ENCODE assay signal across 22 cellular contexts in genomic region chr17:75073618-75074047, GRCh38. TPM values are rescaled to one million over a fixed set of nuclear protein-coding genes. Genes with fewer than 3 reads are reported as not detected.
DNase-seq lines count a peak whose midpoint lies in the region; ATAC-seq and TF ChIP-seq lines count a peak whose summit lies in the region.
"Had no signal": no experiment of that assay in that cellular context is flagged by ENCODE, and none has a peak within 500 bp of the region (broad histone marks: within the 10 kb centered on the region; RNA-seq: fewer than 3 reads in every experiment).

No MANE protein-coding gene starts in this region.

- H3K14ac ChIP-seq in IMR-90 (replicated peaks; ENCODE audit: low read depth, low read length) = no peak overlapping the region

- 96% methylated on average over 4 of the region's 5 CpGs; no CpG with 5 or more reads in 1 of the 2 experiments for WGBS in IMR-90 (ENCODE audit: extremely low coverage in 2 of 2, insufficient read length in 1 of 2), 2 experiments
- 71% methylated on average over 4 of the region's 5 CpGs; no CpG with 5 or more reads in 1 of the 2 donors for WGBS in gastroesophageal sphincter (ENCODE audit: low coverage in 1 of 2), 2 donors
- WGBS in tibial nerve, 2 donors = 72 to 74% methylated on average over 5 of the region's 5 CpGs

- H3K4me2 ChIP-seq in IMR-90 (ENCODE audit: low read depth, low read length) = no peak overlapping the region

- H3K23ac ChIP-seq in IMR-90 (ENCODE audit: low read depth, low read length) = no peak overlapping the region

- dilution Hi-C loops in IMR-90 (cut with HindIII; ENCODE audit: low sequenced_read_pairs, unreplicated experiment) = no loop called here

- CTCF ChIA-PET in IMR-90 (lab: Yijun Ruan, JAX) = interaction anchor here (0.6 to 1.1 kb wide), 3 partner anchors 12 to 40 kb away, joined by 3 to 8 read pairs (median 4); no protein-coding TSS in a partner anchor

- H3K36me3 ChIP-seq in IMR-90 (ENCODE audit: control insufficient read depth, insufficient read depth, low read length) (no peaks in the 10 kb centered on the region), gastroesophageal sphincter (no peaks in the 10 kb centered on the region), rectal smooth muscle tissue (ENCODE audit: control insufficient read depth, insufficient read depth, low read length) (no peaks in the 10 kb centered on the region), tibial nerve (no peaks in the 10 kb centered on the region)
- H3K36me3 ChIP-seq: heart right ventricle, neutrophil had no signal

- H3K4me3 ChIP-seq in IMR-90 (ENCODE audit: insufficient read depth, low read depth, low read length) (no peak overlapping the region), gastroesophageal sphincter (no peak overlapping the region), rectal smooth muscle tissue (ENCODE audit: low read length) (no peak overlapping the region), tibial nerve (no peak overlapping the region)
- H3K4me3 ChIP-seq: heart right ventricle, skin epidermis had no signal

- POLR2A ChIA-PET in IMR-90 (lab: Charles Lee; ENCODE audit: unreplicated experiment) = no interaction called here

- in situ Hi-C loops in IMR-90 (cut with MboI; ENCODE audit: low sequenced_read_pairs) = loop anchor here (25.0 kb wide), 1 partner anchor 339 kb away; the partner anchor contains the start of gene GRB2

- no peak overlapping the region for H3K18ac ChIP-seq in IMR-90 (ENCODE audit: low read depth, low read length)

- no peak overlapping the region for H2BK20ac ChIP-seq in IMR-90 (ENCODE audit: low read depth, low read length)

- no peak overlapping the region for H3K27ac ChIP-seq in IMR-90 (ENCODE audit: insufficient read depth, low read length)
- H3K27ac ChIP-seq in gastroesophageal sphincter = peak overlapping the region in 2 of 4 donors; percentile 11 to 35
- H3K27ac ChIP-seq in rectal smooth muscle tissue (ENCODE audit: low read depth, low read length) = peak overlapping the region; percentile 62
- no peak overlapping the region for H3K27ac ChIP-seq in tibial nerve

- peaks cover 11% of the 10 kb centered on the region for H3K4me1 ChIP-seq in IMR-90 (ENCODE audit: control insufficient read depth, insufficient read depth, low read length)
- peaks cover 0 to 20% (median 5%) of the 10 kb centered on the region in 3 donors for H3K4me1 ChIP-seq in gastroesophageal sphincter
- H3K4me1 ChIP-seq in rectal smooth muscle tissue (ENCODE audit: control insufficient read depth, insufficient read depth, low read length) = peaks cover 3% of the 10 kb centered on the region
- H3K4me1 ChIP-seq in tibial nerve = peaks cover 0 to 24% (median 12%) of the 10 kb centered on the region in 4 donors

- H3K9me1 ChIP-seq in IMR-90 (ENCODE audit: insufficient read depth, low read length) = peaks cover 7% of the 10 kb centered on the region

- TF ChIP-seq EP300 in gastroesophageal sphincter (IDR thresholded peaks at IDR 0.05) = no peak
- TF ChIP-seq EP300 in tibial nerve (IDR thresholded peaks at IDR 0.05) = peak in 1 of 2 donors; percentile 15

- H3K9me3 ChIP-seq in IMR-90 (ENCODE audit: control insufficient read depth, insufficient read depth, low read length) = no peaks in the 10 kb centered on the region
- no peaks in the 10 kb centered on the region for H3K9me3 ChIP-seq in gastroesophageal sphincter
- H3K9me3 ChIP-seq in tibial nerve = no peaks in the 10 kb centered on the region
- H3K9me3 ChIP-seq: Caco-2, heart right ventricle, neutrophil had no signal

- no peak overlapping the region for H3K56ac ChIP-seq in IMR-90 (ENCODE audit: extremely low read depth, insufficient read depth, low read length)

- no peaks in the 10 kb centered on the region for H3K27me3 ChIP-seq in IMR-90 (ENCODE audit: control insufficient read depth, insufficient read depth, low read length)
- no peaks in the 10 kb centered on the region for H3K27me3 ChIP-seq in gastroesophageal sphincter
- H3K27me3 ChIP-seq in rectal smooth muscle tissue (ENCODE audit: control insufficient read depth, insufficient read depth, low read length) = no peaks in the 10 kb centered on the region
- no peaks in the 10 kb centered on the region for H3K27me3 ChIP-seq in tibial nerve
- H3K27me3 ChIP-seq: heart right ventricle, neutrophil had no signal

- intact Hi-C loops in IMR-90 (cut with micrococcal nuclease) = loop anchor here (5.0 kb wide), 1 partner anchor 34 kb away; the partner anchor contains the start of gene ARMC7

- H2AK5ac ChIP-seq in IMR-90 (ENCODE audit: low read depth, low read length) = no peak overlapping the region

- peak overlapping the region; percentile 15 for H2AK9ac ChIP-seq in IMR-90 (replicated peaks; ENCODE audit: low read depth, low read length, poor library complexity)

- H3K9ac ChIP-seq in IMR-90 (ENCODE audit: low read depth, low read length) = no peak overlapping the region
- no peak overlapping the region for H3K9ac ChIP-seq in rectal smooth muscle tissue (ENCODE audit: low read length)

- TF ChIP-seq POLR2A in IMR-90 (IDR thresholded peaks at IDR 0.05; ENCODE audit: low read depth, low read length) = no peak
- TF ChIP-seq POLR2A in gastroesophageal sphincter (IDR thresholded peaks at IDR 0.05) = no peak
- TF ChIP-seq POLR2A in tibial nerve (IDR thresholded peaks at IDR 0.05) = no peak

- H4K91ac ChIP-seq in IMR-90 (ENCODE audit: insufficient read depth, low read depth, low read length) = no peak overlapping the region

- no peak overlapping the region for H2BK15ac ChIP-seq in IMR-90 (ENCODE audit: low read depth, low read length)

- DNase-seq in EH (ENCODE audit: low read depth) (peak; percentile 59), IMR-90 (no peak), tibial nerve (ENCODE audit: low spot score in 2 of 2) (no peak)
- DNase-seq: activated CD4-positive, alpha-beta T cell treated with anti-CD3 and anti-CD28 coated beads for 48 hours; activated CD8-positive, alpha-beta memory T cell treated with anti-CD3 and anti-CD28 coated beads, Interleukin-2, amount 50 U/mL, for 48 hours; activated gamma-delta T cell; Caco-2; erythroblast; heart right ventricle; islet precursor cell; NCI-H187; NCI-H510A; stimulated activated CD4-positive, alpha-beta T cell treated with anti-CD3 and anti-CD28 coated beads, Interleukin-4, amount 100 ng/mL, for 24 hours; substantia nigra; T-helper 9 cell had no signal

- H3K4ac ChIP-seq in IMR-90 (ENCODE audit: low read depth, low read length) = no peak overlapping the region

- no peak overlapping the region for H2BK5ac ChIP-seq in IMR-90 (ENCODE audit: low read depth, low read length, poor library complexity, severe bottlenecking)

- no peak overlapping the region for H4K5ac ChIP-seq in IMR-90 (ENCODE audit: low read depth, low read length)

- H4K8ac ChIP-seq in IMR-90 (ENCODE audit: low read depth in 2 of 2, low read length in 2 of 2) = no peak overlapping the region

- no peaks in the 10 kb centered on the region for H4K20me1 ChIP-seq in IMR-90 (ENCODE audit: insufficient read depth, low read length)

- no peak for ATAC-seq in IMR-90 (ENCODE audit: low read depth)
- peak; percentile 18 for ATAC-seq in gastroesophageal sphincter
- ATAC-seq in GM21447 (IDR thresholded peaks at IDR 0.05; ENCODE audit: unreplicated experiment) = no peak
- no peak for ATAC-seq in GM19395 (IDR thresholded peaks at IDR 0.05; ENCODE audit: unreplicated experiment)
- ATAC-seq: heart right ventricle had no signal

- TF ChIP-seq RAD21 in IMR-90 (IDR thresholded peaks at IDR 0.05; ENCODE audit: low read length) = no peak

- no peaks in the 10 kb centered on the region for H3K79me1 ChIP-seq in IMR-90 (ENCODE audit: low read depth in 1 of 2, low read length in 2 of 2)

- BruUV-seq in IMR-90 (replicated peaks; lab: Mats Ljungman, UMichigan) = no TSS peak

- no peak overlapping the region for H2BK120ac ChIP-seq in IMR-90 (ENCODE audit: low read depth, low read length)

- TF ChIP-seq CTCF in IMR-90 (conservative IDR thresholded peaks at IDR 0.05; ENCODE audit: low read depth, low read length) (no peak), gastroesophageal sphincter (IDR thresholded peaks at IDR 0.05) (no peak), tibial nerve (IDR thresholded peaks at IDR 0.05) (no peak)

- no peak overlapping the region for H2AFZ ChIP-seq in IMR-90 (replicated peaks; ENCODE audit: low read length, poor library complexity)

TF ChIP-seq in IMR-90, 13 proteins besides CTCF, POLR2A, EP300 and RAD21 (continues in another document):
- no peak for TF ChIP-seq MAZ (IDR thresholded peaks at IDR 0.05; ENCODE audit: borderline replicate concordance, low read depth, low read length)
- TF ChIP-seq SMC3 (IDR thresholded peaks at IDR 0.05; ENCODE audit: low read depth, low read length) = no peak
- no peak for TF ChIP-seq CHD1 (IDR thresholded peaks at IDR 0.05; ENCODE audit: low read depth, low read length)

RNA-seq across cellular contexts. Expression of gene SLC16A5, which starts 14.1 kb away (rescaled TPM):
- 1.1 and 1.8 TPM in 2 replicates for total RNA-seq in IMR-90 (2012; rRNA removed)
- 5.9 and 7.1 TPM in 2 replicates for polyA plus RNA-seq in IMR-90 (2012; rRNA removed)
- polyA plus RNA-seq in IMR-90 (2012; cell fraction: cytosol; rRNA removed) = 1.9 and 9.5 TPM in 2 replicates
- 19.4 and 39.3 TPM in 2 replicates for polyA plus RNA-seq in IMR-90 (2012; cell fraction: nucleus; rRNA removed; ENCODE audit: low replicate concordance)
- 1 to 10 TPM; 4.0 to 6.9 (median 5.2) TPM for total RNA-seq in gastroesophageal sphincter
- total RNA-seq in tibial nerve = 10 to 100 TPM in 1 of 4 donors, 1 to 10 TPM in 3; 4.6 to 27.9 (median 7.7) TPM
- total RNA-seq: OCI-LY7 had no signal

RNA-seq across cellular contexts. Expression of gene KCTD2, which starts 26.6 kb away (rescaled TPM):
- total RNA-seq in IMR-90 (2012; rRNA removed) (9.1 and 9.4 TPM in 2 replicates), gastroesophageal sphincter (10 to 100 TPM; 27.1 to 39.7 (median 28.8) TPM), tibial nerve (10 to 100 TPM; 24.9 to 33.5 (median 32.6) TPM)
- polyA plus RNA-seq in IMR-90 (2012; rRNA removed) = 18.3 and 18.4 TPM in 2 replicates
- polyA plus RNA-seq in IMR-90 (2012; cell fraction: cytosol; rRNA removed) = 10.8 and 16.4 TPM in 2 replicates
- 9.9 and 12.6 TPM in 2 replicates for polyA plus RNA-seq in IMR-90 (2012; cell fraction: nucleus; rRNA removed; ENCODE audit: low replicate concordance)

RNA-seq across cellular contexts. Expression of gene ATP5PD, which starts 26.9 kb away (rescaled TPM):
- total RNA-seq in IMR-90 (2012; rRNA removed) (365 and 373 TPM in 2 replicates), gastroesophageal sphincter (100 to 1,000 TPM; 213 to 337 (median 307) TPM), tibial nerve (100 to 1,000 TPM; 171 to 241 (median 220) TPM)
- polyA plus RNA-seq in IMR-90 (2012; rRNA removed) = 331 and 425 TPM in 2 replicates
- polyA plus RNA-seq in IMR-90 (2012; cell fraction: cytosol; rRNA removed) = 109 and 263 TPM in 2 replicates
- polyA plus RNA-seq in IMR-90 (2012; cell fraction: nucleus; rRNA removed; ENCODE audit: low replicate concordance) = 38.0 and 159 TPM in 2 replicates

RNA-seq across cellular contexts. Expression of gene ARMC7, which starts 36.1 kb away (rescaled TPM):
- total RNA-seq in IMR-90 (2012; rRNA removed) (1.7 and 1.8 TPM in 2 replicates), gastroesophageal sphincter (1 to 10 TPM; 2.4 to 6.1 (median 3.9) TPM), tibial nerve (10 to 100 TPM in 1 of 4 donors, 1 to 10 TPM in 3; 4.2 to 12.0 (median 8.3) TPM)
- 6.9 and 7.3 TPM in 2 replicates for polyA plus RNA-seq in IMR-90 (2012; rRNA removed)
- polyA plus RNA-seq in IMR-90 (2012; cell fraction: cytosol; rRNA removed) = 7.1 and 7.3 TPM in 2 replicates
- 4.8 and 7.7 TPM in 2 replicates for polyA plus RNA-seq in IMR-90 (2012; cell fraction: nucleus; rRNA removed; ENCODE audit: low replicate concordance)

RNA-seq across cellular contexts. Expression of gene NT5C, which starts 57.9 kb away (rescaled TPM):
- 23.1 and 24.0 TPM in 2 replicates for total RNA-seq in IMR-90 (2012; rRNA removed)
- 44.6 and 62.1 TPM in 2 replicates for polyA plus RNA-seq in IMR-90 (2012; rRNA removed)
- polyA plus RNA-seq in IMR-90 (2012; cell fraction: cytosol; rRNA removed) = 36.7 and 49.9 TPM in 2 replicates
- polyA plus RNA-seq in IMR-90 (2012; cell fraction: nucleus; rRNA removed; ENCODE audit: low replicate concordance) = 78.2 and 163 TPM in 2 replicates
- 100 to 1,000 TPM in 2 of 4 donors, 10 to 100 TPM in 2; 74.5 to 121 (median 99.6) TPM for total RNA-seq in gastroesophageal sphincter
- 100 to 1,000 TPM; 137 to 194 (median 166) TPM for total RNA-seq in tibial nerve
